33 cellular contexts compared by ENCODE assay signal in genomic region chr6:15577550-15578171, GRCh38.
A peak's percentile ranks its signal among the peaks of the same experiment; 100 is the strongest.
DNase-seq lines count a peak whose midpoint lies in the region; ATAC-seq, FAIRE-seq and TF ChIP-seq lines count a peak whose summit lies in the region.
"Had no signal": no experiment of that assay in that cellular context is flagged by ENCODE, and none has a peak within 500 bp of the region (broad histone marks: within the 10 kb centered on the region; RNA-seq: fewer than 3 reads in every experiment).

No MANE protein-coding gene starts in this region.

- H3K36me3 ChIP-seq in HEK293 (ENCODE audit: control insufficient read depth in 2 of 2, insufficient read depth in 1 of 2, low read length in 2 of 2): no peaks in the 10 kb centered on the region; a peak in 1 of 3 replicates
- no peaks in the 10 kb centered on the region for H3K36me3 ChIP-seq in left lung
- no peaks in the 10 kb centered on the region for H3K36me3 ChIP-seq in adrenal gland (replicated peaks in 1 of 2)
- H3K36me3 ChIP-seq in Karpas-422 (ENCODE audit: insufficient read depth, low read length): no peaks in the 10 kb centered on the region
- H3K36me3 ChIP-seq: neural progenitor cell, uterus had no signal

- CTCF ChIA-PET in A549 (lab: Yijun Ruan, JAX) (no interaction called here), HEK293 (lab: Yijun Ruan, JAX) (no interaction called here)

- 47% methylated on average over 7 of the region's 7 CpGs for WGBS in A549 (ENCODE audit: missing lambda C conversion rate)
- WGBS in adrenal gland, 4 donors: 90 to 95% (median 93%) methylated on average over 7 of the region's 7 CpGs

- no peak for TF ChIP-seq RAD21 in A549 (conservative IDR thresholded peaks at IDR 0.05 in 1 of 2, IDR thresholded peaks at IDR 0.05 in 1 of 2)

- H3K36me3 Mint-ChIP-seq in mesothelial cell of epicardium: peaks cover 2% of the 10 kb centered on the region
- H3K36me3 Mint-ChIP-seq: neural progenitor cell had no signal

- H3K79me2 ChIP-seq in Karpas-422 (ENCODE audit: low read length): peaks cover 40% of the 10 kb centered on the region

- POLR2A ChIA-PET in A549 (lab: Yijun Ruan, JAX): no interaction called here
- POLR2A ChIA-PET in HEK293 (lab: Yijun Ruan, JAX): no interaction called here

- no peak overlapping the region for H3K27ac Mint-ChIP-seq in mesothelial cell of epicardium
- H3K27ac Mint-ChIP-seq: neural progenitor cell; stimulated activated naive CD8-positive, alpha-beta T cell treated with anti-CD3 and anti-CD28 coated beads, Interleukin-15, Interleukin-2, amounts not matched to agents 100 ng/mL and 50 ng/mL, for 24 hours; T-cell had no signal

- H3K27ac ChIP-seq in A549: no peak overlapping the region
- no peak overlapping the region for H3K27ac ChIP-seq in HEK293 (ENCODE audit: extremely low read depth, low read depth, low read length)
- no peak overlapping the region for H3K27ac ChIP-seq in left lung
- no peak overlapping the region for H3K27ac ChIP-seq in adrenal gland
- no peak overlapping the region for H3K27ac ChIP-seq in Karpas-422 (ENCODE audit: low read length)
- H3K27ac ChIP-seq: neural progenitor cell, parathyroid adenoma, testis, uterus had no signal

- no peaks in the 10 kb centered on the region for H3K9me2 ChIP-seq in Karpas-422 (replicated peaks; ENCODE audit: insufficient read depth, low read length)

- intact Hi-C loops in left lung (cut with DNase I) (no loop called here), adrenal gland (cut with DNase I) (no loop called here)

- H3K9ac ChIP-seq in Karpas-422 (ENCODE audit: low read length): no peak overlapping the region
- H3K9ac ChIP-seq: neural progenitor cell, parathyroid adenoma had no signal

- DNase-seq in A549 (ENCODE audit: low read depth in 1 of 2, low spot score in 1 of 2): no peak
- peak; percentile 12 for DNase-seq in amniotic epithelial cell (ENCODE audit: low read depth)
- no peak for DNase-seq in left lung
- no peak for DNase-seq in adrenal gland
- DNase-seq in mesothelial cell of epicardium (ENCODE audit: low spot score in 2 of 2, unreplicated experiment in 2 of 2): no peak
- no peak for DNase-seq in Karpas-422
- DNase-seq: activated CD4-positive, alpha-beta T cell treated with anti-CD3 and anti-CD28 coated beads, Interleukin-2, amount 50 U/mL, for 4 hours; activated CD4-positive, CD25-positive, alpha-beta regulatory T cell; activated naive CD4-positive, alpha-beta T cell; activated T-cell treated with anti-CD3 and anti-CD28 coated beads, Interleukin-2, amount 50 U/mL, for 48 hours; CD4-positive, alpha-beta memory T cell; GOT3; immature natural killer cell; left colon; mammary epithelial cell; NCI-H1092 treated with DMSO at 0.1 percent for 48 hours; NCI-H1930; NCI-H2171 treated with DMSO at 0.1 percent for 48 hours; NCI-H510A; retina; RPMI8226; small intestine; T-cell; testis; uterus had no signal

- H3K4me1 ChIP-seq in A549 (peaks cover 10% of the 10 kb centered on the region), HEK293 (ENCODE audit: control insufficient read depth, insufficient read depth, low read length) (peaks cover 2% of the 10 kb centered on the region; the same call in 1 of the 2 replicates), left lung (peaks cover 0 to 15% of the 10 kb centered on the region in 2 donors), adrenal gland (replicated peaks in 1 of 2) (no peaks in the 10 kb centered on the region), Karpas-422 (ENCODE audit: low read length) (peaks cover 4% of the 10 kb centered on the region)
- H3K4me1 ChIP-seq: testis, uterus had no signal

- TF ChIP-seq POLR2A in A549 (IDR thresholded peaks at IDR 0.05; ENCODE audit: low read length) (no peak), adrenal gland (IDR thresholded peaks at IDR 0.05) (no peak)

- H3K4me3 ChIP-seq in A549: no peak overlapping the region
- H3K4me3 ChIP-seq in HEK293 (ENCODE audit: low read depth, low read length): no peak overlapping the region
- H3K4me3 ChIP-seq in left lung: no peak overlapping the region
- no peak overlapping the region for H3K4me3 ChIP-seq in adrenal gland
- no peak overlapping the region for H3K4me3 ChIP-seq in Karpas-422 (ENCODE audit: low read length)
- H3K4me3 ChIP-seq: neural progenitor cell, testis, uterus had no signal

- no peak overlapping the region for H3K4me3 Mint-ChIP-seq in mesothelial cell of epicardium
- H3K4me3 Mint-ChIP-seq: CD4-positive, alpha-beta memory T cell; IgD-negative memory B cell; immature natural killer cell; neural progenitor cell; stimulated activated naive CD8-positive, alpha-beta T cell treated with anti-CD3 and anti-CD28 coated beads, Interleukin-15, Interleukin-2, amounts not matched to agents 100 ng/mL and 50 ng/mL, for 24 hours; T-cell had no signal

- no peaks in the 10 kb centered on the region for H4K20me1 ChIP-seq in Karpas-422 (ENCODE audit: insufficient read depth, low read depth, low read length)

- no peak for FAIRE-seq in A549 (lab: Jason Lieb, UNC)
- FAIRE-seq: endothelial cell of umbilical vein, GM12891, small intestine had no signal

- TF ChIP-seq EP300 in A549 (IDR thresholded peaks at IDR 0.05): no peak

- H3K9me3 ChIP-seq in A549 (no peaks in the 10 kb centered on the region), HEK293 (ENCODE audit: control insufficient read depth, insufficient read depth, low read depth, low read length) (no peaks in the 10 kb centered on the region), left lung (no peaks in the 10 kb centered on the region), adrenal gland (replicated peaks in 1 of 3) (no peaks in the 10 kb centered on the region), Karpas-422 (ENCODE audit: low read length) (no peaks in the 10 kb centered on the region)
- H3K9me3 ChIP-seq: testis, uterus had no signal

- H3K4me1 Mint-ChIP-seq in mesothelial cell of epicardium: peaks cover 34% of the 10 kb centered on the region

- H3K27me3 ChIP-seq in left lung (no peaks in the 10 kb centered on the region), adrenal gland (no peaks in the 10 kb centered on the region), Karpas-422 (ENCODE audit: low read length) (no peaks in the 10 kb centered on the region)
- H3K27me3 ChIP-seq: neural progenitor cell, testis, uterus had no signal

- H3K27me3 Mint-ChIP-seq in mesothelial cell of epicardium (ENCODE audit: low read depth): no peaks in the 10 kb centered on the region
- H3K27me3 Mint-ChIP-seq: CD4-positive, alpha-beta memory T cell; IgD-negative memory B cell; stimulated activated naive CD8-positive, alpha-beta T cell treated with anti-CD3 and anti-CD28 coated beads, Interleukin-15, Interleukin-2, amounts not matched to agents 100 ng/mL and 50 ng/mL, for 24 hours; T-cell had no signal

- peaks cover 5% of the 10 kb centered on the region for H3K9me3 Mint-ChIP-seq in mesothelial cell of epicardium
- H3K9me3 Mint-ChIP-seq: IgD-negative memory B cell; immature natural killer cell; neural progenitor cell; stimulated activated naive CD8-positive, alpha-beta T cell treated with anti-CD3 and anti-CD28 coated beads, Interleukin-15, Interleukin-2, amounts not matched to agents 100 ng/mL and 50 ng/mL, for 24 hours had no signal

- TF ChIP-seq CTCF in A549 (IDR thresholded peaks at IDR 0.05): no peak
- TF ChIP-seq CTCF in HEK293 (tag by site-specific recombination; IDR thresholded peaks at IDR 0.05): no peak
- TF ChIP-seq CTCF in left lung (IDR thresholded peaks at IDR 0.05): no peak
- TF ChIP-seq CTCF in adrenal gland (IDR thresholded peaks at IDR 0.05): no peak
- no peak for TF ChIP-seq CTCF in mesothelial cell of epicardium (IDR thresholded peaks at IDR 0.05; ENCODE audit: unreplicated experiment)

- H2AFZ ChIP-seq in Karpas-422 (ENCODE audit: low read length): no peak overlapping the region
- H2AFZ ChIP-seq: neural progenitor cell, parathyroid adenoma had no signal

- ATAC-seq in A549 (peak in 1 of 2 experiments; percentile 37; a peak in 1 of 6 replicates), left lung (peak; percentile 70), GM19467 (IDR thresholded peaks at IDR 0.05; ENCODE audit: unreplicated experiment) (no peak)
- ATAC-seq: left colon, T-cell had no signal

- H3K4me2 ChIP-seq in A549 (peak overlapping the region; percentile 48; the same call in 2 of the 3 replicates), Karpas-422 (ENCODE audit: low read depth, low read length, poor library complexity, severe bottlenecking) (no peak overlapping the region)
- H3K4me2 ChIP-seq: neural progenitor cell had no signal

TF ChIP-seq in A549, 52 proteins besides CTCF, POLR2A, EP300 and RAD21 (continues in another document):
- TF ChIP-seq PHF8 (IDR thresholded peaks at IDR 0.05; ENCODE audit: borderline replicate concordance, low read depth): no peak
- TF ChIP-seq MAFK (IDR thresholded peaks at IDR 0.05; ENCODE audit: partially characterized antibody): no peak

TF ChIP-seq in HEK293, 187 proteins besides CTCF, POLR2A, EP300 and RAD21:
- no peak for TF ChIP-seq ZNF174 (tag by site-specific recombination; IDR thresholded peaks at IDR 0.05)
- 0 out of 2 replicates have a peak, but pooled peaks have one; percentile 16 for TF ChIP-seq PRDM6 (tag by site-specific recombination; IDR thresholded peaks at IDR 0.05)
TF ChIP-seq in HEK293: peak in this region for 1.
